18 cellular contexts compared by ENCODE assay signal in the genomic region with DNA sequence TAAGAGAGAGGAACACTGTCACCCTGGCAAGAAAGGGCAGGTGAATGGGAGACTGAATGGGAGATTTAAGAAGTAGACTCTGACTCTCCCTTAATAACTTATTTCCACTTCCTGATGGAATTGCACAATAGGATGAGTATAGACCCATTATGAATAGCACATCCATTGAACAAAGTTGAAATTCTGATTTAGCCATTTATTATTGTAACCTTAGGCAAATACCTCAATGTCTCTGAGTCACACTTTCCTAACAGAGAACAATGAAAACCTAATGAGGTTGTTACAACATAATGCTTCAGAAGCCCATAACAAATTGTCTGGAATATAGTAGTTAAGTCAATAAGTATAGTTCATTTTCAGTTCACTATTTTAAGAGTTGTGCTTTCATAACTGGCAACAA.
DNase-seq lines count a peak whose midpoint lies in the region; ATAC-seq, FAIRE-seq and TF ChIP-seq lines count a peak whose summit lies in the region.
"Had no signal": no experiment of that assay in that cellular context is flagged by ENCODE, and none has a peak within 500 bp of the region (broad histone marks: within the 10 kb centered on the region; RNA-seq: fewer than 3 reads in every experiment).

No MANE protein-coding gene starts in this region.

- no peaks in the 10 kb centered on the region for H3K36me3 Mint-ChIP-seq in activated naive CD4-positive, alpha-beta T cell treated with anti-CD3 and anti-CD28 coated beads, Interleukin-2, amount 50 U/mL, for 72 hours
- H3K36me3 Mint-ChIP-seq: CD4-positive, CD25-positive, alpha-beta regulatory T cell had no signal

- peak; percentile 62 for FAIRE-seq in H54 (lab: Jason Lieb, UNC)

- ATAC-seq in activated naive CD4-positive, alpha-beta T cell treated with anti-CD3 and anti-CD28 coated beads, Interleukin-2, amount 50 U/mL, for 72 hours, result no peak
- ATAC-seq in HG02571 (IDR thresholded peaks at IDR 0.05; ENCODE audit: unreplicated experiment), result no peak
- ATAC-seq: sciatic nerve had no signal

- no peaks in the 10 kb centered on the region for H3K36me3 ChIP-seq in kidney epithelial cell (ENCODE audit: control insufficient read depth, insufficient read depth, low read length)

- peaks cover 0 to 4% of the 10 kb centered on the region in 2 donors for H3K9me3 Mint-ChIP-seq in activated naive CD4-positive, alpha-beta T cell treated with anti-CD3 and anti-CD28 coated beads, Interleukin-2, amount 50 U/mL, for 72 hours
- H3K9me3 Mint-ChIP-seq: nephron progenitor cell had no signal

- no peaks in the 10 kb centered on the region for H3K27me3 ChIP-seq in kidney epithelial cell (ENCODE audit: control insufficient read depth, insufficient read depth, low read length)

- no peak for TF ChIP-seq POLR2A in H54 (IDR thresholded peaks at IDR 0.05; ENCODE audit: low read depth, low read length)

- DNase-seq in H54 (ENCODE audit: insufficient read length, low spot score) (peak; percentile 6), NCI-H748 (lab: John Stamatoyannopoulos, UW; ENCODE audit: unreplicated experiment) (peak; percentile 28), cardiac fibroblast (ENCODE audit: low read depth in 2 of 2) (peak; percentile 65 to 95), kidney epithelial cell (ENCODE audit: low read depth) (peak; percentile 62), NCI-H446 (lab: John Stamatoyannopoulos, UW) (no peak), iPS-NIHi7 (ENCODE audit: extremely low spot score) (no peak)
- no peak for DNase-seq in activated naive CD4-positive, alpha-beta T cell treated with anti-CD3 and anti-CD28 coated beads, Interleukin-2, amount 50 U/mL, for 72 hours (ENCODE audit: low spot score in 2 of 2)
- DNase-seq: activated CD4-positive, alpha-beta T cell treated with anti-CD3 and anti-CD28 coated beads for 1 hour; activated T-cell treated with anti-CD3 and anti-CD28 coated beads, Interleukin-2, amount 50 U/mL, for 1 hour; CD4-positive, CD25-positive, alpha-beta regulatory T cell; effector CD4-positive, alpha-beta T cell; hypothalamus; NCI-H2029 treated with DMSO at 0.1 percent for 48 hours; nephron progenitor cell had no signal

- no peak overlapping the region for H3K4me3 ChIP-seq in cardiac fibroblast (replicated peaks in 1 of 2; ENCODE audit: low read depth in 2 of 2, low read length in 2 of 2)
- no peak overlapping the region for H3K4me3 ChIP-seq in kidney epithelial cell (ENCODE audit: low read depth, low read length)
- H3K4me3 ChIP-seq: lung had no signal

- TF ChIP-seq CTCF in cardiac fibroblast (IDR thresholded peaks at IDR 0.05; ENCODE audit: low read depth, low read length) (no peak), kidney epithelial cell (IDR thresholded peaks at IDR 0.05; ENCODE audit: insufficient read depth, low read length, poor library complexity, severe bottlenecking) (no peak)

- no peak overlapping the region for H3K27ac Mint-ChIP-seq in activated naive CD4-positive, alpha-beta T cell treated with anti-CD3 and anti-CD28 coated beads, Interleukin-2, amount 50 U/mL, for 72 hours
- H3K27ac Mint-ChIP-seq: CD4-positive, CD25-positive, alpha-beta regulatory T cell; nephron progenitor cell; stimulated activated naive CD8-positive, alpha-beta T cell treated with anti-CD3 and anti-CD28 coated beads, Interleukin-15, Interleukin-2, amounts not matched to agents 100 ng/mL and 50 ng/mL, for 24 hours had no signal

Comparison
In these comparisons a context has a peak if more than half of its experiments do, and no peak if none do; other contexts are left out.
1. DNase-seq: peak in H54 (single experiment), NCI-H748 (single experiment), cardiac fibroblast (2 of 2) and kidney epithelial cell (single experiment); none in NCI-H446 (0 of 2), activated naive CD4-positive, alpha-beta T cell treated with anti-CD3 and anti-CD28 coated beads, Interleukin-2, amount 50 U/mL, for 72 hours (0 of 2) and iPS-NIHi7 (single experiment).